16 cellular contexts compared by ENCODE assay signal in genomic region chr5:165149439-165149838, GRCh38.
DNase-seq lines count a peak whose midpoint lies in the region; ATAC-seq and TF ChIP-seq lines count a peak whose summit lies in the region.
"Had no signal": no experiment of that assay in that cellular context is flagged by ENCODE, and none has a peak within 500 bp of the region (broad histone marks: within the 10 kb centered on the region; RNA-seq: fewer than 3 reads in every experiment).

No MANE protein-coding gene starts in this region.

- no peaks in the 10 kb centered on the region for H3K27me3 ChIP-seq in cardiac muscle cell
- H3K27me3 ChIP-seq in neural cell (ENCODE audit: insufficient read depth, low read depth, low read length): no peaks in the 10 kb centered on the region
- H3K27me3 ChIP-seq in aorta (ENCODE audit: control insufficient read depth in 1 of 2, insufficient read depth in 2 of 2, low read length in 1 of 2): peaks cover 0 to 4% of the 10 kb centered on the region in 2 donors
- H3K27me3 ChIP-seq: BLaER1 treated with 17β-estradiol and CSF1 and Interleukin-3, amounts not matched to agents 10 nM and 100 nM had no signal

- no peak for TF ChIP-seq CTCF in cardiac muscle cell (IDR thresholded peaks at IDR 0.05; ENCODE audit: low read depth, low read length)
- TF ChIP-seq CTCF in neural cell (IDR thresholded peaks at IDR 0.05; ENCODE audit: poor library complexity, severe bottlenecking): peak; percentile 27

- no peaks in the 10 kb centered on the region for H3K9me2 ChIP-seq in neural cell (ENCODE audit: insufficient read depth, low read length)

- no peak for ATAC-seq in left ventricle myocardium superior
- no peak for ATAC-seq in aorta (ENCODE audit: low FRiP score)
- no peak for ATAC-seq in GM21576 (IDR thresholded peaks at IDR 0.05; ENCODE audit: unreplicated experiment)
- ATAC-seq: CD8-positive, alpha-beta T cell; GM12878 had no signal

- DNase-seq in cardiac muscle cell (ENCODE audit: low read depth in 1 of 2, low spot score in 1 of 2) (no peak), left ventricle myocardium superior (no peak), caudate nucleus (lab: John Stamatoyannopoulos, UW) (no peak), aorta (no peak), NCI-H446 treated with DMSO at 0.1 percent for 48 hours (lab: John Stamatoyannopoulos, UW) (no peak)
- DNase-seq: Calu3; CD8-positive, alpha-beta T cell; DMS79 treated with DMSO at 0.1 percent for 48 hours; GF-D8; GOT3; H9; IMR-90 had no signal

- H3K9ac ChIP-seq in neural cell (ENCODE audit: low read length): no peak overlapping the region
- H3K9ac ChIP-seq: BLaER1 treated with 17β-estradiol and CSF1 and Interleukin-3, amounts not matched to agents 10 nM and 100 nM had no signal

- no peak for TF ChIP-seq RAD21 in neural cell (conservative IDR thresholded peaks at IDR 0.05)

- no peaks in the 10 kb centered on the region for H4K20me1 ChIP-seq in neural cell (ENCODE audit: insufficient read depth)
- H4K20me1 ChIP-seq: BLaER1 treated with 17β-estradiol and CSF1 and Interleukin-3, amounts not matched to agents 10 nM and 100 nM had no signal

- no peaks in the 10 kb centered on the region for H3F3A ChIP-seq in neural cell (ENCODE audit: insufficient read depth, low read length, poor library complexity, severe bottlenecking)

- no peaks in the 10 kb centered on the region for H3K79me2 ChIP-seq in neural cell (replicated peaks; ENCODE audit: insufficient read depth, low read length)

- H3K9me3 ChIP-seq in cardiac muscle cell (ENCODE audit: low read depth): no peaks in the 10 kb centered on the region
- no peaks in the 10 kb centered on the region for H3K9me3 ChIP-seq in neural cell (ENCODE audit: low read length)
- H3K9me3 ChIP-seq in aorta (ENCODE audit: control insufficient read depth, low read length): peaks cover 3% of the 10 kb centered on the region

- H3K27ac ChIP-seq in cardiac muscle cell (peak overlapping the region; percentile 53), caudate nucleus (ENCODE audit: low read depth, low read length) (peak overlapping the region; percentile 73), neural cell (ENCODE audit: low read length) (peak overlapping the region; percentile 13), aorta (ENCODE audit: low read depth in 1 of 2, low read length in 2 of 2) (no peak overlapping the region)
- H3K27ac ChIP-seq: BLaER1 treated with 17β-estradiol and CSF1 and Interleukin-3, amounts not matched to agents 10 nM and 100 nM had no signal

- H3K4me3 ChIP-seq in cardiac muscle cell (no peak overlapping the region), neural cell (ENCODE audit: low read length) (no peak overlapping the region), aorta (ENCODE audit: low read length in 2 of 2) (no peak overlapping the region)
- H3K4me3 ChIP-seq: BLaER1 treated with 17β-estradiol and CSF1 and Interleukin-3, amounts not matched to agents 10 nM and 100 nM; GM12878 had no signal

- TF ChIP-seq EP300 in neural cell (conservative IDR thresholded peaks at IDR 0.05; ENCODE audit: poor library complexity, severe bottlenecking): peak; percentile 94

- WGBS in aorta, 2 donors: 77% methylated on average over 1 of the region's 1 CpG

- intact Hi-C loops in left ventricle myocardium superior (cut with micrococcal nuclease) (no loop called here), aorta (cut with DNase I) (no loop called here)

- no peak overlapping the region for H3K4me2 ChIP-seq in neural cell (ENCODE audit: low read length)
- H3K4me2 ChIP-seq: BLaER1 treated with 17β-estradiol and CSF1 and Interleukin-3, amounts not matched to agents 10 nM and 100 nM had no signal

- H3K36me3 ChIP-seq in cardiac muscle cell (no peaks in the 10 kb centered on the region), neural cell (ENCODE audit: insufficient read depth, low read length) (no peaks in the 10 kb centered on the region), aorta (ENCODE audit: control insufficient read depth in 1 of 2, insufficient read depth in 2 of 2, low read length in 1 of 2) (no peaks in the 10 kb centered on the region)
- H3K36me3 ChIP-seq: BLaER1 treated with 17β-estradiol and CSF1 and Interleukin-3, amounts not matched to agents 10 nM and 100 nM had no signal

- peaks cover 36% of the 10 kb centered on the region for H3K4me1 ChIP-seq in cardiac muscle cell (ENCODE audit: low read depth)
- H3K4me1 ChIP-seq in aorta (ENCODE audit: control insufficient read depth in 1 of 2, insufficient read depth in 2 of 2, low read length in 2 of 2): no peaks in the 10 kb centered on the region

- no peak overlapping the region for H2AFZ ChIP-seq in neural cell (ENCODE audit: low read depth, low read length)

TF ChIP-seq in neural cell, 6 proteins besides CTCF, POLR2A, EP300 and RAD21:
- peak; percentile 95 for TF ChIP-seq POLR2AphosphoS5 (IDR thresholded peaks at IDR 0.05)
- TF ChIP-seq EZH2 (IDR thresholded peaks at IDR 0.05; ENCODE audit: borderline replicate concordance, insufficient read depth, low read length, poor library complexity, severe bottlenecking): no peak
- peak; percentile 77 for TF ChIP-seq REST (IDR thresholded peaks at IDR 0.05; ENCODE audit: borderline replicate concordance)
- peak; percentile 52 for TF ChIP-seq MXI1 (conservative IDR thresholded peaks at IDR 0.05; ENCODE audit: poor library complexity, severe bottlenecking)
- no peak for TF ChIP-seq SMC3 (conservative IDR thresholded peaks at IDR 0.05; ENCODE audit: poor library complexity)
- TF ChIP-seq TAF1 (IDR thresholded peaks at IDR 0.05; ENCODE audit: low read depth): no peak

Comparison
In these comparisons a context has a peak if more than half of its experiments do, and no peak if none do; other contexts are left out.
1. H3K27ac ChIP-seq: peak in cardiac muscle cell (single experiment), caudate nucleus (single experiment) and neural cell (single experiment); none in aorta (0 of 2).